In the genomic region with DNA sequence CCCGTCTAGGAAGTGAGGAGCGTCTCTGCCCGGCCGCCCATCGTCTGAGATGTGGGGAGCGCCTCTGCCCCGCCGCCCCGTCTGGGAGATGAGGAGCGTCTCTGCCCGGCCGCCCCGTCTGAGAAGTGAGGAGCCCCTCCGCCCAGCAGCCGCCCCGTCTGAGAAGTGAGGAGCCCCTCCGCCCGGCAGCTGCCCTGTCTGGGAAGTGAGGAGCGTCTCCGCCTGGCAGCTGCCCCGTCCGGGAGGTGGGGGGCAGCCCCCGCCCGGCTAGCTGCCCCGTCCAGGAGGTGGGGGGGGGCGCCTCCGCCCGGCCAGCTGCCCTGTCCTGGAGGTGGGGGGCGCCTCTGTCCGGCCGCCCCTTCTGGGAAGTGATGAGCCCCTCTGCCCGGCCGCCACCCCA, we compare ENCODE assay signal across 2 cellular contexts. TPM values are rescaled to one million over a fixed set of nuclear protein-coding genes. Genes with fewer than 3 reads are reported as not detected.
"Had no signal": no experiment of that assay in that cellular context is flagged by ENCODE, and none has a peak within 500 bp of the region (broad histone marks: within the 10 kb centered on the region; RNA-seq: fewer than 3 reads in every experiment).

No MANE protein-coding gene starts in this region.

RNA-seq across cellular contexts. Expression of a gene that starts 30.3 kb away (rescaled TPM):
- total RNA-seq: subcutaneous adipose tissue, thoracic aorta had no signal
